13 cellular contexts compared by ENCODE assay signal in the genomic region with DNA sequence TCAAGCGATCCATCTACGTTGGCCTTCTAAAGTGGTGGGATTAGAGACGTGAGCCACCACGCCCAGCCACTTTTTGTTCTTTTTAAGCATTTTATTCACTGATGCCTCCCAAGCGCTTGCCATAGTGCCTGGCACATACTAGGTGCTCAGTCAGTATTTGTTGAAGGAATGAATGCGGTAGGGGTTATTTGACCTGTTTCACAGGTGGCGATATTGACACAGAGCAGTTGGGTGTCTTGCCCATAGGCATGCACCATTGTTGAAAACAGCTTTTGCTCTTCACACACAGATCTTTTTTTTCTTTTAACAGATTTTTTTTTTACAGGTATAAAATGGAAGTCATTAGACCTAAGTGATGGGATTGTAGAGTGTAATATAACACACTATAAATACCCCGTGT. TPM values are rescaled to one million over a fixed set of nuclear protein-coding genes. Genes with fewer than 3 reads are reported as not detected.
DNase-seq lines count a peak whose midpoint lies in the region; ATAC-seq and TF ChIP-seq lines count a peak whose summit lies in the region.
"Had no signal": no experiment of that assay in that cellular context is flagged by ENCODE, and none has a peak within 500 bp of the region (broad histone marks: within the 10 kb centered on the region; RNA-seq: fewer than 3 reads in every experiment).

No MANE protein-coding gene starts in this region.

- H3K4me1 ChIP-seq in CD8-positive, alpha-beta memory T cell (ENCODE audit: insufficient read depth, low read length): peaks cover 68% of the 10 kb centered on the region
- H3K4me1 ChIP-seq in tibial nerve (peaks cover 0 to 29% (median 6%) of the 10 kb centered on the region in 4 donors), MM.1S (ENCODE audit: low read length) (peaks cover 30% of the 10 kb centered on the region)

- H3K36me3 Mint-ChIP-seq in CD14-positive monocyte: peaks cover 36 to 38% of the 10 kb centered on the region in 2 donors
- H3K36me3 Mint-ChIP-seq in CD8-positive, alpha-beta memory T cell: peaks cover 0 to 8% (median 6%) of the 10 kb centered on the region in 3 donors
- H3K36me3 Mint-ChIP-seq: IgD-negative memory B cell had no signal

- H3K4me1 Mint-ChIP-seq in CD14-positive monocyte: peaks cover 59% of the 10 kb centered on the region
- peaks cover 73 to 92% (median 84%) of the 10 kb centered on the region in 3 donors for H3K4me1 Mint-ChIP-seq in CD8-positive, alpha-beta memory T cell

- peaks cover 0 to 2% (median 0%) of the 10 kb centered on the region in 3 donors for H3K27me3 Mint-ChIP-seq in CD14-positive monocyte (ENCODE audit: low read depth in 3 of 3)
- no peaks in the 10 kb centered on the region for H3K27me3 Mint-ChIP-seq in CD8-positive, alpha-beta memory T cell
- H3K27me3 Mint-ChIP-seq: IgD-negative memory B cell, T-cell had no signal

- no peak for DNase-seq in CD14-positive monocyte (ENCODE audit: low spot score)
- DNase-seq in CD8-positive, alpha-beta memory T cell: no peak
- peak; percentile 59 for DNase-seq in NCI-H345 treated with DMSO at 0.1 percent for 48 hours (lab: John Stamatoyannopoulos, UW; ENCODE audit: unreplicated experiment)
- DNase-seq in islet precursor cell: peak; percentile 29
- no peak for DNase-seq in tibial nerve (ENCODE audit: low spot score in 2 of 2)
- DNase-seq in MM.1S: no peak
- DNase-seq: ACHN, NCI-H1417 treated with DMSO at 0.1 percent for 48 hours, T-cell had no signal

- TF ChIP-seq POLR2A in tibial nerve (IDR thresholded peaks at IDR 0.05): no peak

- H3K4me3 Mint-ChIP-seq in CD14-positive monocyte: no peak overlapping the region
- H3K4me3 Mint-ChIP-seq in CD8-positive, alpha-beta memory T cell: no peak overlapping the region

- H3F3A ChIP-seq in MM.1S (ENCODE audit: insufficient read depth, low read length): peaks cover 31% of the 10 kb centered on the region

- intact Hi-C loops in CD14-positive monocyte (cut with micrococcal nuclease): no loop called here

- TF ChIP-seq CTCF in CD14-positive monocyte (IDR thresholded peaks at IDR 0.05): no peak
- no peak for TF ChIP-seq CTCF in tibial nerve (IDR thresholded peaks at IDR 0.05)
- no peak for TF ChIP-seq CTCF in MM.1S (IDR thresholded peaks at IDR 0.05; ENCODE audit: low read length)

- POLR2A ChIA-PET in CD8-positive, alpha-beta memory T cell (lab: Charles Lee): no interaction called here

- WGBS in tibial nerve, 2 donors: 92 to 95% methylated on average over 8 of the region's 8 CpGs

- no peak for TF ChIP-seq EP300 in tibial nerve (IDR thresholded peaks at IDR 0.05)

- no peak overlapping the region for H3K4me3 ChIP-seq in CD8-positive, alpha-beta memory T cell (ENCODE audit: low read length)
- H3K4me3 ChIP-seq in tibial nerve: no peak overlapping the region
- H3K4me3 ChIP-seq in MM.1S (ENCODE audit: low read length): no peak overlapping the region

- ATAC-seq in GM21619 (IDR thresholded peaks at IDR 0.05; ENCODE audit: unreplicated experiment) (no peak), HG03565 (IDR thresholded peaks at IDR 0.05; ENCODE audit: unreplicated experiment) (no peak)
- ATAC-seq: HCT116, T-cell had no signal

- H3K9me2 ChIP-seq in MM.1S (replicated peaks; ENCODE audit: insufficient read depth, low read length): no peaks in the 10 kb centered on the region

- peak overlapping the region in 6 of 7 donors; percentile 15 to 99 (median 50) for H3K27ac Mint-ChIP-seq in CD14-positive monocyte
- peak overlapping the region in 5 of 8 donors; percentile 3 to 52 (median 17) for H3K27ac Mint-ChIP-seq in CD8-positive, alpha-beta memory T cell

- H3K9me3 ChIP-seq in CD8-positive, alpha-beta memory T cell (ENCODE audit: low read length): no peaks in the 10 kb centered on the region
- H3K9me3 ChIP-seq in tibial nerve (no peaks in the 10 kb centered on the region), MM.1S (replicated peaks; ENCODE audit: insufficient read depth, low read length) (no peaks in the 10 kb centered on the region)

- CTCF ChIA-PET in CD8-positive, alpha-beta memory T cell (lab: Charles Lee): no interaction called here

- H2AFZ ChIP-seq in MM.1S (ENCODE audit: low read length): no peak overlapping the region

- peaks cover 77% of the 10 kb centered on the region for H3K79me2 ChIP-seq in MM.1S (ENCODE audit: low read length)

- no peak overlapping the region for H3K9ac ChIP-seq in MM.1S (ENCODE audit: low read length)

- no peaks in the 10 kb centered on the region for H4K20me1 ChIP-seq in MM.1S (ENCODE audit: insufficient read depth, low read length)

- H3K27me3 ChIP-seq in CD8-positive, alpha-beta memory T cell (ENCODE audit: insufficient read depth, low read length, poor library complexity, severe bottlenecking): no peaks in the 10 kb centered on the region
- H3K27me3 ChIP-seq in tibial nerve (no peaks in the 10 kb centered on the region), MM.1S (replicated peaks; ENCODE audit: insufficient read depth, low read length) (no peaks in the 10 kb centered on the region)

- H3K36me3 ChIP-seq in CD8-positive, alpha-beta memory T cell (ENCODE audit: insufficient read depth, low read length): no peaks in the 10 kb centered on the region
- H3K36me3 ChIP-seq in tibial nerve: no peaks in the 10 kb centered on the region
- H3K36me3 ChIP-seq in MM.1S (replicated peaks; ENCODE audit: insufficient read depth, low read length): no peaks in the 10 kb centered on the region

- H3K27ac ChIP-seq in CD8-positive, alpha-beta memory T cell (ENCODE audit: low read depth, low read length): no peak overlapping the region
- H3K27ac ChIP-seq in tibial nerve (peak overlapping the region in 1 of 4 donors; percentile 3), MM.1S (ENCODE audit: low read length) (no peak overlapping the region)

- no peak overlapping the region for H3K4me2 ChIP-seq in MM.1S (ENCODE audit: low read depth, low read length)

- no peaks in the 10 kb centered on the region for H3K9me3 Mint-ChIP-seq in CD14-positive monocyte
- no peaks in the 10 kb centered on the region for H3K9me3 Mint-ChIP-seq in CD8-positive, alpha-beta memory T cell
- H3K9me3 Mint-ChIP-seq: IgD-negative memory B cell, T-cell had no signal

RNA-seq across cellular contexts. Expression of gene RREB1, which starts 24.6 kb away (rescaled TPM):
- polyA plus RNA-seq in CD14-positive monocyte: 1 to 10 TPM; 2.1 to 5.6 TPM
- 10 to 100 TPM; 17.7 to 18.7 TPM for total RNA-seq in CD8-positive, alpha-beta memory T cell
- polyA plus RNA-seq in CD8-positive, alpha-beta memory T cell: 8.5 TPM
- total RNA-seq in tibial nerve: 10 to 100 TPM; 32.3 to 61.5 (median 36.3) TPM

Comparison
In these comparisons a context has a peak if more than half of its experiments do, and no peak if none do; other contexts are left out.
1. DNase-seq: peak in NCI-H345 treated with DMSO at 0.1 percent for 48 hours (single experiment) and islet precursor cell (single experiment); none in CD14-positive monocyte (single experiment), CD8-positive, alpha-beta memory T cell (0 of 5), tibial nerve (0 of 2) and MM.1S (single experiment).